In genomic region chr4:53015681-53016080, GRCh38 we compare ENCODE assay signal across 9 cellular contexts.
A peak's percentile ranks its signal among the peaks of the same experiment; 100 is the strongest.
DNase-seq lines count a peak whose midpoint lies in the region; ATAC-seq lines count a peak whose summit lies in the region.
"Had no signal": no experiment of that assay in that cellular context is flagged by ENCODE, and none has a peak within 500 bp of the region (broad histone marks: within the 10 kb centered on the region; RNA-seq: fewer than 3 reads in every experiment).

No MANE protein-coding gene starts in this region.

- CTCF ChIA-PET in activated naive CD4-positive, alpha-beta T cell treated with anti-CD3 and anti-CD28 coated beads for 36 hours (lab: Charles Lee), result interaction anchor here (0.7 to 2.0 kb wide), 13 partner anchors 9 to 1218 kb away, joined by 3 to 8 read pairs (median 3); no protein-coding TSS in a partner anchor

- ATAC-seq in HG03280 (IDR thresholded peaks at IDR 0.05; ENCODE audit: unreplicated experiment) (no peak), GM19324 (IDR thresholded peaks at IDR 0.05; ENCODE audit: low FRiP score, unreplicated experiment) (no peak)

- H3K4me1 Mint-ChIP-seq in activated naive CD4-positive, alpha-beta T cell treated with anti-CD3 and anti-CD28 coated beads for 36 hours (ENCODE audit: low read depth), result peaks cover 36% of the 10 kb centered on the region

- intact Hi-C loops in activated naive CD4-positive, alpha-beta T cell treated with anti-CD3 and anti-CD28 coated beads for 36 hours (cut with micrococcal nuclease), result loop anchor here (1.0 to 10.0 kb wide), 4 partner anchors 181 to 1219 kb away; no protein-coding TSS in a partner anchor

- H3K27ac Mint-ChIP-seq in activated naive CD4-positive, alpha-beta T cell treated with anti-CD3 and anti-CD28 coated beads for 36 hours, result no peak overlapping the region
- H3K27ac Mint-ChIP-seq: activated naive CD8-positive, alpha-beta T cell had no signal

- H3K4me3 Mint-ChIP-seq in activated naive CD4-positive, alpha-beta T cell treated with anti-CD3 and anti-CD28 coated beads for 36 hours, result no peak overlapping the region
- H3K4me3 Mint-ChIP-seq: activated naive CD8-positive, alpha-beta T cell had no signal

- peak; percentile 49 for DNase-seq in activated naive CD4-positive, alpha-beta T cell treated with anti-CD3 and anti-CD28 coated beads for 36 hours
- no peak for DNase-seq in activated naive CD4-positive, alpha-beta T cell treated with anti-CD3 and anti-CD28 coated beads, Interleukin-2, amount 50 U/mL, for 16 hours
- DNase-seq in NCI-H446 (lab: John Stamatoyannopoulos, UW) (peak; percentile 25 to 60), cerebellar cortex (ENCODE audit: low spot score) (peak; percentile 38), medulla oblongata (ENCODE audit: extremely low spot score) (peak; percentile 61), GM19238 (ENCODE audit: insufficient read length, low spot score) (no peak)

- no peaks in the 10 kb centered on the region for H3K27me3 Mint-ChIP-seq in activated naive CD4-positive, alpha-beta T cell treated with anti-CD3 and anti-CD28 coated beads for 36 hours (ENCODE audit: low read depth)
- H3K27me3 Mint-ChIP-seq: activated naive CD8-positive, alpha-beta T cell had no signal

- H3K9me3 Mint-ChIP-seq in activated naive CD4-positive, alpha-beta T cell treated with anti-CD3 and anti-CD28 coated beads for 36 hours, result no peaks in the 10 kb centered on the region

- H3K36me3 Mint-ChIP-seq in activated naive CD4-positive, alpha-beta T cell treated with anti-CD3 and anti-CD28 coated beads for 36 hours (ENCODE audit: low read depth), result peaks cover 3% of the 10 kb centered on the region

Comparison
In these comparisons a context has a peak if more than half of its experiments do, and no peak if none do; other contexts are left out.
1. DNase-seq: peak in activated naive CD4-positive, alpha-beta T cell treated with anti-CD3 and anti-CD28 coated beads for 36 hours (single experiment), NCI-H446 (2 of 2), cerebellar cortex (single experiment) and medulla oblongata (single experiment); none in activated naive CD4-positive, alpha-beta T cell treated with anti-CD3 and anti-CD28 coated beads, Interleukin-2, amount 50 U/mL, for 16 hours (single experiment) and GM19238 (single experiment).